ENCODE assay signal across 1 cellular context in genomic region chr10:66822801-66823200, GRCh38.
TF ChIP-seq lines count a peak whose summit lies in the region.

No MANE protein-coding gene starts in this region.

TF ChIP-seq in WTC11, 78 proteins besides CTCF, POLR2A, EP300 and RAD21 (continued from another document):
- no peak for TF ChIP-seq ZNF425 (CRISPR knock-in tag; conservative IDR thresholded peaks at IDR 0.05)
- TF ChIP-seq ZMAT4 (CRISPR knock-in tag; IDR thresholded peaks at IDR 0.05), result no peak
- TF ChIP-seq GABPB1 (CRISPR knock-in tag; IDR thresholded peaks at IDR 0.05), result no peak
- no peak for TF ChIP-seq FOXP1 (CRISPR knock-in tag; IDR thresholded peaks at IDR 0.05; ENCODE audit: borderline replicate concordance)
